20 cellular contexts compared by ENCODE assay signal in the genomic region with DNA sequence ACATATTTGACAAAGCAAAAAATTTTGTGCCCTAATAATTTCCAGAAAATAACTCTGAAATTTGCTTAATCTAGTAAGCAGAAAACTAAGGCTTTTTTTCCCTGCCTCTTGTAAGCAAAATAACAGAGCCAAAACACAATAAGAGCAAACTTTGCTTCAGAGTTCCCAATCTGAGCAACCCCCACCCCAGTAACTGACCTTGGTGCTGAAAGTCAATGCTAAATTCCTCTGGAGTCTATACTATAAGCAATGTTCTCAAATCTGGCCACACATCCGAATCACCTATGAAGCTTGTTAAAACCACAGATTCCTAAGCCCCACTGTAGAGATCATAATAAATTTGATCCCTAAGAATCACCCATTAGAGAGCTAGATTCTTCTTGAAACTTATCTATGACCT.
A peak's percentile ranks its signal among the peaks of the same experiment; 100 is the strongest.
DNase-seq lines count a peak whose midpoint lies in the region; ATAC-seq, FAIRE-seq and TF ChIP-seq lines count a peak whose summit lies in the region.
"Had no signal": no experiment of that assay in that cellular context is flagged by ENCODE, and none has a peak within 500 bp of the region (broad histone marks: within the 10 kb centered on the region; RNA-seq: fewer than 3 reads in every experiment).

No MANE protein-coding gene starts in this region.

- TF ChIP-seq POLR2A in NB4 (IDR thresholded peaks at IDR 0.05; ENCODE audit: extremely low read depth, insufficient read length): no peak

- in situ Hi-C loops in astrocyte of the spinal cord (cut with HindIII; ENCODE audit: low sequenced_read_pairs): no loop called here

- no peaks in the 10 kb centered on the region for H3K9me3 ChIP-seq in keratinocyte (ENCODE audit: control insufficient read depth, low read depth, low read length)
- H3K9me3 ChIP-seq: BLaER1 treated with 17β-estradiol and CSF1 and Interleukin-3, amounts not matched to agents 10 nM and 100 nM; SJSA1; upper lobe of left lung had no signal

- no peak overlapping the region for H3K4me2 ChIP-seq in keratinocyte (ENCODE audit: control insufficient read depth, extremely low read depth, insufficient read depth, low read depth, low read length)
- H3K4me2 ChIP-seq: BLaER1 treated with 17β-estradiol and CSF1 and Interleukin-3, amounts not matched to agents 10 nM and 100 nM had no signal

- peak; percentile 36 for FAIRE-seq in keratinocyte (lab: Jason Lieb, UNC)
- FAIRE-seq: TTC549 had no signal

- H3K79me2 ChIP-seq in keratinocyte (ENCODE audit: control insufficient read depth, insufficient read depth, low read length): no peaks in the 10 kb centered on the region

- ATAC-seq in GM21529 (IDR thresholded peaks at IDR 0.05; ENCODE audit: unreplicated experiment) (no peak), GM21723 (IDR thresholded peaks at IDR 0.05; ENCODE audit: unreplicated experiment) (no peak)
- ATAC-seq: activated naive CD8-positive, alpha-beta T cell treated with anti-CD3 and anti-CD28 coated beads, Interleukin-2, amount 50 U/mL, for 24 hours; foreskin keratinocyte had no signal

- dilution Hi-C loops in keratinocyte (cut with MboI; ENCODE audit: extremely low pct_ligation_motif_present, low sequenced_read_pairs): no loop called here

- H3K36me3 ChIP-seq in keratinocyte (ENCODE audit: control insufficient read depth in 2 of 2, extremely low read depth in 1 of 2, insufficient read depth in 2 of 2, low read length in 2 of 2): no peaks in the 10 kb centered on the region
- H3K36me3 ChIP-seq: BLaER1 treated with 17β-estradiol and CSF1 and Interleukin-3, amounts not matched to agents 10 nM and 100 nM; SJSA1 had no signal

- H4K20me1 ChIP-seq in keratinocyte (ENCODE audit: control insufficient read depth, extremely low read depth, insufficient read depth, low read length): no peaks in the 10 kb centered on the region

- H3K27me3 ChIP-seq in keratinocyte (ENCODE audit: control insufficient read depth, extremely low read depth, insufficient read depth, low read length): no peaks in the 10 kb centered on the region
- H3K27me3 ChIP-seq: BLaER1 treated with 17β-estradiol and CSF1 and Interleukin-3, amounts not matched to agents 10 nM and 100 nM; foreskin keratinocyte; upper lobe of left lung had no signal

- DNase-seq in GM03348 (ENCODE audit: low spot score): peak; percentile 7
- peak; percentile 29 for DNase-seq in NB4 (ENCODE audit: low read depth)
- peak; percentile 5 for DNase-seq in astrocyte of the spinal cord (ENCODE audit: low read depth, low spot score)
- no peak for DNase-seq in keratinocyte (ENCODE audit: low read depth, low spot score)
- DNase-seq in effector CD4-positive, alpha-beta T cell: no peak
- no peak for DNase-seq in activated CD4-positive, alpha-beta T cell treated with anti-CD3 and anti-CD28 coated beads, Interleukin-2, amount 50 U/mL, for 1 hour
- DNase-seq: activated CD4-positive, alpha-beta memory T cell treated with anti-CD3 and anti-CD28 coated beads, Interleukin-2, amount 10 ng/mL, durations not matched to agents 7 days and 5 days; activated naive CD8-positive, alpha-beta T cell treated with anti-CD3 and anti-CD28 coated beads, Interleukin-2, amount 50 U/mL, for 24 hours; central memory CD4-positive, alpha-beta T cell; foreskin keratinocyte; Karpas-422; NCI-H446 treated with DMSO at 0.1 percent for 48 hours; stimulated activated CD4-positive, alpha-beta T cell treated with anti-CD3 and anti-CD28 coated beads, Interleukin-12 subunit alpha, Interleukin-12 subunit beta, amount 100 ng/mL, for 4 hours; stimulated activated naive CD4-positive, alpha-beta T cell treated with Interleukin-2 at 50 U/mL for 16 hours; upper lobe of left lung had no signal

- H3K9me1 ChIP-seq in keratinocyte (ENCODE audit: control insufficient read depth, extremely low read depth, insufficient read depth, low read length): no peaks in the 10 kb centered on the region

- no peak overlapping the region for H3K4me3 ChIP-seq in NB4 (ENCODE audit: low read depth, low read length)
- H3K4me3 ChIP-seq in astrocyte of the spinal cord (ENCODE audit: low read depth, low read length): no peak overlapping the region
- no peak overlapping the region for H3K4me3 ChIP-seq in keratinocyte (ENCODE audit: control insufficient read depth in 2 of 3, extremely low read depth in 1 of 3, insufficient read depth in 2 of 3, low read depth in 1 of 3, low read length in 3 of 3)
- H3K4me3 ChIP-seq: BLaER1 treated with 17β-estradiol and CSF1 and Interleukin-3, amounts not matched to agents 10 nM and 100 nM; SJSA1; upper lobe of left lung had no signal

- no peak overlapping the region for H3K27ac ChIP-seq in keratinocyte (ENCODE audit: control insufficient read depth, insufficient read depth, low read length)
- H3K27ac ChIP-seq: BLaER1 treated with 17β-estradiol and CSF1 and Interleukin-3, amounts not matched to agents 10 nM and 100 nM; foreskin keratinocyte; SJSA1; upper lobe of left lung had no signal

- H3K9ac ChIP-seq in keratinocyte (ENCODE audit: control insufficient read depth, extremely low read depth, insufficient read depth, low read length): no peak overlapping the region
- H3K9ac ChIP-seq: BLaER1 treated with 17β-estradiol and CSF1 and Interleukin-3, amounts not matched to agents 10 nM and 100 nM had no signal

- no peak overlapping the region for H2AFZ ChIP-seq in keratinocyte (ENCODE audit: control insufficient read depth, low read length)

- H3K4me1 ChIP-seq in keratinocyte (ENCODE audit: control insufficient read depth, extremely low read depth, insufficient read depth, low read length): no peaks in the 10 kb centered on the region
- H3K4me1 ChIP-seq: BLaER1 treated with 17β-estradiol and CSF1 and Interleukin-3, amounts not matched to agents 10 nM and 100 nM; foreskin keratinocyte; SJSA1; upper lobe of left lung had no signal

- no peak for TF ChIP-seq CTCF in NB4 (IDR thresholded peaks at IDR 0.05; ENCODE audit: low read depth, low read length)
- TF ChIP-seq CTCF in astrocyte of the spinal cord (IDR thresholded peaks at IDR 0.05; ENCODE audit: low read depth, low read length): no peak
- TF ChIP-seq CTCF in keratinocyte (optimal IDR thresholded peaks at IDR 0.05 in 1 of 3, IDR thresholded peaks at IDR 0.05 in 1 of 3, conservative IDR thresholded peaks at IDR 0.05 in 1 of 3; ENCODE audit: extremely low read depth in 1 of 3, insufficient read depth in 2 of 3, low read length in 3 of 3): no peak

Comparison
In these comparisons a context has a peak if more than half of its experiments do, and no peak if none do; other contexts are left out.
1. DNase-seq: peak in GM03348 (single experiment), NB4 (single experiment) and astrocyte of the spinal cord (single experiment); none in keratinocyte (single experiment), effector CD4-positive, alpha-beta T cell (single experiment) and activated CD4-positive, alpha-beta T cell treated with anti-CD3 and anti-CD28 coated beads, Interleukin-2, amount 50 U/mL, for 1 hour (single experiment).